ENCODE assay signal across 18 cellular contexts in the genomic region with DNA sequence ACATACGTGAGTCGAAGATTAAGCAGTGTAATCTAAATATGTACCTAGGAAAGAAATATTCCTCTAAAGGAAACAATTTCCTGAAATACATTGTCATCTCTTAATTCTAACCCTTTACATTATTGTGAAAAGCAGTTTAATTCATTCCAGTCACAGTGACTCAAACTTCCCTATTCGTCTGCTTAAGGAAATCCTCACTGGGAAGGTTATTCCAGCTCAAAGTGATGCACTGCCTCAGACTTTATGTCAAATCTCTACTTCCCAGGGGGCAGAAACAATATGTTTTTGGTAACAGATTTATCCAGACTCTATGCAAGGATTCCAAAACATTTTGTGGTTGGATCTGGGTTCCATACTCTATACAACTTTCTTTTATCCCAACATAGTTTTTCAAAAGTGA.
DNase-seq lines count a peak whose midpoint lies in the region; ATAC-seq and TF ChIP-seq lines count a peak whose summit lies in the region.
"Had no signal": no experiment of that assay in that cellular context is flagged by ENCODE, and none has a peak within 500 bp of the region (broad histone marks: within the 10 kb centered on the region; RNA-seq: fewer than 3 reads in every experiment).

No MANE protein-coding gene starts in this region.

- H3K27ac Mint-ChIP-seq in nephron: peak overlapping the region; percentile 24 to 59 (median 58)
- H3K27ac Mint-ChIP-seq: CD8-positive, alpha-beta memory T cell; HFFc6 had no signal

- in situ Hi-C loops in astrocyte of the spinal cord (cut with HindIII; ENCODE audit: low sequenced_read_pairs): no loop called here

- H3K9me3 Mint-ChIP-seq in nephron: peaks cover 3% of the 10 kb centered on the region
- H3K9me3 Mint-ChIP-seq: HFFc6 had no signal

- TF ChIP-seq CTCF in astrocyte of the spinal cord (IDR thresholded peaks at IDR 0.05; ENCODE audit: low read depth, low read length): no peak
- TF ChIP-seq CTCF in nephron (IDR thresholded peaks at IDR 0.05; ENCODE audit: unreplicated experiment in 3 of 3): no peak

- H3K36me3 Mint-ChIP-seq in nephron (ENCODE audit: low read depth): no peaks in the 10 kb centered on the region
- H3K36me3 Mint-ChIP-seq: CD8-positive, alpha-beta memory T cell had no signal

- no peak overlapping the region for H3K4me3 Mint-ChIP-seq in nephron
- H3K4me3 Mint-ChIP-seq: CD8-positive, alpha-beta memory T cell; HFFc6 had no signal

- no peak overlapping the region for H3K4me3 ChIP-seq in astrocyte of the spinal cord (ENCODE audit: low read depth, low read length)
- H3K4me3 ChIP-seq: BLaER1 treated with 17β-estradiol and CSF1 and Interleukin-3, amounts not matched to agents 10 nM and 100 nM; GM12878 had no signal

- peak; percentile 5 for DNase-seq in HS-5 (ENCODE audit: low read depth)
- DNase-seq in astrocyte of the spinal cord (ENCODE audit: low read depth, low spot score): peak; percentile 61
- no peak for DNase-seq in islet precursor cell
- DNase-seq in NK-92 (lab: John Stamatoyannopoulos, UW; ENCODE audit: unreplicated experiment): no peak
- DNase-seq: CD8-positive, alpha-beta memory T cell; DND-41; GDM1; HFFc6; NCI-H1048; NCI-H146; NCI-H2081; NCI-H524 treated with DMSO at 0.1 percent for 48 hours had no signal

- no peaks in the 10 kb centered on the region for H3K27me3 Mint-ChIP-seq in nephron (ENCODE audit: low read depth)

- no peak for ATAC-seq in HG03196 (IDR thresholded peaks at IDR 0.05; ENCODE audit: unreplicated experiment)
- ATAC-seq in HG02938 (IDR thresholded peaks at IDR 0.05; ENCODE audit: unreplicated experiment): no peak
- ATAC-seq: GM12878, Panc1 had no signal

- H3K4me1 Mint-ChIP-seq in nephron: peaks cover 16% of the 10 kb centered on the region
- H3K4me1 Mint-ChIP-seq: CD8-positive, alpha-beta memory T cell had no signal

Comparison
In these comparisons a context has a peak if more than half of its experiments do, and no peak if none do; other contexts are left out.
1. DNase-seq: peak in HS-5 (single experiment) and astrocyte of the spinal cord (single experiment); none in islet precursor cell (single experiment) and NK-92 (single experiment).